Comparison of ENCODE assay signal across 7 cellular contexts in the genomic region with DNA sequence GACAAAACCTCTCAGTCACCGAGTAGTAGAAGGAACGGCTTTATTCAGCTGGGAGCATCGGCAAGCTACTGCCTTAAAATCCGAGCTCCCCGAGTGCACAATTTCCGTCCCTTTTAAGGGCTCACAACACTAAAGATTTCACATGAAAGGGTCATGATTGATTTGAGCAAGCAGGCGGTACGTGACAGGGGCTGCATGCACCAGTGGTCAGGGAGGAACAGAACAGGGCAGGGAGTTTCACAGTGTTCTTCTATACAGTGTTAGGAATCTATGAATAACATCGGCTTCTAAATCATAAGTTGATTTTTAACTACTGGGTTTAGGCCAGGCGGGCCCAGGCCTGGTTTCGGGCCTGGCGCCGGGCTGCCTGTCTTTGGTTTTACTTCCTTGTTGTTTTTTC.
A peak's percentile ranks its signal among the peaks of the same experiment; 100 is the strongest.
DNase-seq lines count a peak whose midpoint lies in the region; ATAC-seq and TF ChIP-seq lines count a peak whose summit lies in the region.
"Not testable (repeated sequence)": the region's sequence is repeated elsewhere in the genome, so short reads cannot be mapped to it uniquely, and the experiment has no call there.

No MANE protein-coding gene starts in this region.

- not testable (repeated sequence) for H3K4me1 Mint-ChIP-seq in T-helper 17 cell
- H3K4me1 Mint-ChIP-seq in mesothelial cell of epicardium (peaks cover 31% of the 10 kb centered on the region), nephron progenitor cell (peaks cover 20% of the 10 kb centered on the region)

- in situ Hi-C loops in Caki2 (cut with HindIII; ENCODE audit: low pct_unique_long_range_greater_than_20kb, low sequenced_read_pairs) = not testable (repeated sequence)

- peak overlapping the region; percentile 63; the same call in 1 of the 2 replicates for H3K9ac ChIP-seq in OCI-LY3 (ENCODE audit: low read length)

- peak overlapping the region; percentile 100 for H3K27ac ChIP-seq in OCI-LY3 (ENCODE audit: low read length)

- peak overlapping the region; percentile 16 for H3K27ac Mint-ChIP-seq in T-helper 17 cell
- peak overlapping the region; percentile 41 for H3K27ac Mint-ChIP-seq in mesothelial cell of epicardium
- peak overlapping the region; percentile 53 for H3K27ac Mint-ChIP-seq in nephron progenitor cell

- TF ChIP-seq CTCF in OCI-LY3 (IDR thresholded peaks at IDR 0.05; ENCODE audit: low read depth, low read length); mesothelial cell of epicardium (IDR thresholded peaks at IDR 0.05; ENCODE audit: unreplicated experiment); nephron progenitor cell (IDR thresholded peaks at IDR 0.05): not testable (repeated sequence)

- H3K4me2 ChIP-seq in OCI-LY3 (ENCODE audit: low read length) = peak overlapping the region; percentile 60

- peak overlapping the region; percentile 66 for H3K4me3 ChIP-seq in OCI-LY3 (ENCODE audit: low read length)

- not testable (repeated sequence) for H3K36me3 ChIP-seq in OCI-LY3 (replicated peaks; ENCODE audit: low read depth, low read length)

- peak; percentile 57 for DNase-seq in Caki2 (ENCODE audit: low read depth)
- DNase-seq in T-helper 17 cell; mesothelial cell of epicardium (ENCODE audit: low spot score in 2 of 2, unreplicated experiment in 2 of 2); nephron progenitor cell: not testable (repeated sequence)
- peak; percentile 45 for DNase-seq in glomerular visceral epithelial cell (ENCODE audit: extremely low spot score)
- peak; percentile 87 for DNase-seq in kidney tubule cell (ENCODE audit: low spot score)

- not testable (repeated sequence) for H3K9me3 ChIP-seq in OCI-LY3 (ENCODE audit: insufficient read depth, low read length); T-helper 17 cell (ENCODE audit: control insufficient read depth, low read length, poor library complexity, severe bottlenecking)

- H3K4me1 ChIP-seq in OCI-LY3 (ENCODE audit: low read length) = peaks cover 38% of the 10 kb centered on the region

- H3K9me3 Mint-ChIP-seq in mesothelial cell of epicardium, nephron progenitor cell: not testable (repeated sequence)

- not testable (repeated sequence) for ATAC-seq in T-helper 17 cell

- not testable (repeated sequence) for H3K79me2 ChIP-seq in OCI-LY3 (ENCODE audit: low read length)

- H3K27me3 ChIP-seq in OCI-LY3 (ENCODE audit: low read depth, low read length) = not testable (repeated sequence)

- not testable (repeated sequence) for H2AFZ ChIP-seq in OCI-LY3 (ENCODE audit: low read depth, low read length)

- H3K27me3 Mint-ChIP-seq in T-helper 17 cell; mesothelial cell of epicardium (ENCODE audit: low read depth); nephron progenitor cell (ENCODE audit: low read depth, poor library complexity): not testable (repeated sequence)

- not testable (repeated sequence) for H3K36me3 Mint-ChIP-seq in T-helper 17 cell (ENCODE audit: low read depth); mesothelial cell of epicardium; nephron progenitor cell (ENCODE audit: low read depth)

- not testable (repeated sequence) for H3K4me3 Mint-ChIP-seq in T-helper 17 cell, mesothelial cell of epicardium, nephron progenitor cell

- H4K20me1 ChIP-seq in OCI-LY3 (ENCODE audit: insufficient read depth, low read length) = not testable (repeated sequence)
